In genomic region chr2:60515751-60516226, GRCh38 we compare ENCODE assay signal across 8 cellular contexts. TPM values are rescaled to one million over a fixed set of nuclear protein-coding genes. Genes with fewer than 3 reads are reported as not detected.
DNase-seq lines count a peak whose midpoint lies in the region; ATAC-seq, FAIRE-seq and TF ChIP-seq lines count a peak whose summit lies in the region.

No MANE protein-coding gene starts in this region.

- WGBS in testis, 2 donors: 81 to 89% methylated on average over 6 of the region's 6 CpGs

- H3K4me3 ChIP-seq in bronchial epithelial cell (ENCODE audit: low read depth, low read length) (no peak overlapping the region), testis (no peak overlapping the region)

- in situ Hi-C loops in GM13977 (cut with MboI; ENCODE audit: low pct_unique_long_range_greater_than_20kb, low sequenced_read_pairs, unreplicated experiment): no loop called here

- intact Hi-C loops in testis (cut with DNase I; ENCODE audit: low total_unique reads): no loop called here

- no peak for TF ChIP-seq CTCF in GM13977 (IDR thresholded peaks at IDR 0.05; ENCODE audit: extremely low read depth, insufficient read depth, missing control alignments)
- peak; percentile 5 for TF ChIP-seq CTCF in bronchial epithelial cell (IDR thresholded peaks at IDR 0.05; ENCODE audit: insufficient read depth, low read length, severe bottlenecking)
- no peak for TF ChIP-seq CTCF in testis (IDR thresholded peaks at IDR 0.05)

- no peaks in the 10 kb centered on the region for H3K4me1 ChIP-seq in testis

- H3K27ac ChIP-seq in testis: no peak overlapping the region

- TF ChIP-seq POLR2A in testis (IDR thresholded peaks at IDR 0.05): no peak

- DNase-seq in GM13977 (ENCODE audit: low spot score) (peak; percentile 71), HTR-8/SVneo (ENCODE audit: insufficient read length, low spot score) (peak; percentile 55), bronchial epithelial cell (ENCODE audit: low read depth) (peak; percentile 71), NCI-H128 (lab: John Stamatoyannopoulos, UW; ENCODE audit: unreplicated experiment) (no peak), testis (no peak), NCI-H526 treated with DMSO at 0.1 percent for 48 hours (lab: John Stamatoyannopoulos, UW) (no peak)
- DNase-seq in stimulated activated naive CD8-positive, alpha-beta T cell treated with anti-CD3 and anti-CD28 coated beads, Interleukin-15, Interleukin-2, amounts not matched to agents 100 U/mL and 50 U/mL, for 24 hours: peak; percentile 35

- FAIRE-seq in HTR-8/SVneo (lab: Jason Lieb, UNC) (peak; percentile 58), bronchial epithelial cell (lab: Jason Lieb, UNC) (no peak)

- H3K27me3 ChIP-seq in bronchial epithelial cell (ENCODE audit: control insufficient read depth, insufficient read depth, low read length): no peaks in the 10 kb centered on the region
- H3K27me3 ChIP-seq in testis: no peaks in the 10 kb centered on the region

- no peaks in the 10 kb centered on the region for H3K9me3 ChIP-seq in testis

- ATAC-seq in GM21576 (IDR thresholded peaks at IDR 0.05; ENCODE audit: unreplicated experiment): peak; percentile 87
- ATAC-seq in stimulated activated naive CD8-positive, alpha-beta T cell treated with anti-CD3 and anti-CD28 coated beads, Interleukin-15, Interleukin-2, amounts not matched to agents 100 U/mL and 50 U/mL, for 24 hours: peak; percentile 78

- peaks cover 2% of the 10 kb centered on the region for H3K36me3 ChIP-seq in bronchial epithelial cell (ENCODE audit: control insufficient read depth, insufficient read depth, low read length)
- no peaks in the 10 kb centered on the region for H3K36me3 ChIP-seq in testis (ENCODE audit: low read depth, missing control alignments)

RNA-seq across cellular contexts. Expression of gene BCL11A, which starts 37.7 kb away (rescaled TPM):
- 1.8 and 3.6 TPM in 2 replicates for total RNA-seq in bronchial epithelial cell
- 10 to 100 TPM in 1 of 2 donors, 1 to 10 TPM in 1; 4.1 to 11.6 TPM for total RNA-seq in testis
- polyA plus RNA-seq in testis (ENCODE audit: insufficient read depth, low read depth, low replicate concordance): 5.1 TPM

Comparison
In these comparisons a context has a peak if more than half of its experiments do, and no peak if none do; other contexts are left out.
1. DNase-seq: peak in GM13977 (single experiment), HTR-8/SVneo (single experiment), bronchial epithelial cell (single experiment) and stimulated activated naive CD8-positive, alpha-beta T cell treated with anti-CD3 and anti-CD28 coated beads, Interleukin-15, Interleukin-2, amounts not matched to agents 100 U/mL and 50 U/mL, for 24 hours (single experiment); none in NCI-H128 (single experiment), testis (single experiment) and NCI-H526 treated with DMSO at 0.1 percent for 48 hours (single experiment).